14 cellular contexts compared by ENCODE assay signal in the genomic region with DNA sequence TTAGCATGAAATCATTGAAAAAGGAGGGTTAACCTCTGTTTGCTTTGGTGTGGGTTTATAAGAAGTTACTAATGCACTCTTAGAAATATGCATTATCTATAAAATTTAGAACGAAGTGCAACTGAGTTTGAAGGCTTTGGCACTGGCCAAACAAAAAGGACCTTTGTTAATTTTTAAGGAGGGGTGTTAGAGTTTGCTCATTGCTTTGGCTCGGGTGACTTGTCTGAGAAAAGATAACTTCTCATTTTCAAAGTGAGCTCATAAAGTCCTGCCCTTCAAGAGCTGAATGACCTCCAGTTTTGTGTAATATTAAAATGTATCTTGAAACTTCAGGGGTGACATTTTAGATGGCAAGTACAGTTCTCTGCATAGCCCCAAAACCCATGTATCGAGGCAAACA. TPM values are rescaled to one million over a fixed set of nuclear protein-coding genes. Genes with fewer than 3 reads are reported as not detected.
DNase-seq lines count a peak whose midpoint lies in the region; ATAC-seq and TF ChIP-seq lines count a peak whose summit lies in the region.
"Had no signal": no experiment of that assay in that cellular context is flagged by ENCODE, and none has a peak within 500 bp of the region (broad histone marks: within the 10 kb centered on the region; RNA-seq: fewer than 3 reads in every experiment).

No MANE protein-coding gene starts in this region.

- H3K36me3 ChIP-seq in RWPE2 (ENCODE audit: low read depth), result no peaks in the 10 kb centered on the region
- no peaks in the 10 kb centered on the region for H3K36me3 ChIP-seq in hepatocyte (replicated peaks; ENCODE audit: insufficient read depth, low read depth)
- no peaks in the 10 kb centered on the region for H3K36me3 ChIP-seq in psoas muscle (ENCODE audit: insufficient read depth in 1 of 2, low read depth in 1 of 2)

- no peak for TF ChIP-seq CTCF in RWPE2 (IDR thresholded peaks at IDR 0.05; ENCODE audit: poor library complexity, severe bottlenecking)
- no peak for TF ChIP-seq CTCF in hepatocyte (IDR thresholded peaks at IDR 0.05; ENCODE audit: poor library complexity)
- TF ChIP-seq CTCF in psoas muscle (IDR thresholded peaks at IDR 0.05), result no peak

- H3K9me3 ChIP-seq in RWPE2 (ENCODE audit: severe bottlenecking), result no peaks in the 10 kb centered on the region
- no peaks in the 10 kb centered on the region for H3K9me3 ChIP-seq in hepatocyte (ENCODE audit: low read depth)
- no peaks in the 10 kb centered on the region for H3K9me3 ChIP-seq in psoas muscle

- H3K4me3 ChIP-seq in RWPE2 (ENCODE audit: severe bottlenecking), result no peak overlapping the region
- H3K4me3 ChIP-seq in hepatocyte, result no peak overlapping the region
- no peak overlapping the region for H3K4me3 ChIP-seq in psoas muscle

- H3K9me2 ChIP-seq in hepatocyte (replicated peaks; ENCODE audit: insufficient read depth), result no peaks in the 10 kb centered on the region

- peaks cover 27% of the 10 kb centered on the region for H3K79me2 ChIP-seq in hepatocyte

- no peaks in the 10 kb centered on the region for H3K27me3 ChIP-seq in RWPE2 (ENCODE audit: insufficient read depth, poor library complexity, severe bottlenecking)
- H3K27me3 ChIP-seq in hepatocyte, result no peaks in the 10 kb centered on the region
- H3K27me3 ChIP-seq in psoas muscle (ENCODE audit: insufficient read depth in 3 of 3, low read length in 2 of 3), result no peaks in the 10 kb centered on the region

- 54% methylated on average over 3 of the region's 3 CpGs for WGBS in hepatocyte (ENCODE audit: low lambda C conversion rate, missing lambda C conversion rate)
- WGBS in psoas muscle, 3 donors, result 57 to 71% (median 64%) methylated on average over 3 of the region's 3 CpGs

- peak overlapping the region; percentile 94 for H3K27ac ChIP-seq in RWPE2 (ENCODE audit: poor library complexity, severe bottlenecking)
- peak overlapping the region; percentile 91 for H3K27ac ChIP-seq in hepatocyte
- peak overlapping the region; percentile 60 for H3K27ac ChIP-seq in psoas muscle
- H3K27ac ChIP-seq: C4-2B had no signal

- no peaks in the 10 kb centered on the region for H4K20me1 ChIP-seq in hepatocyte (ENCODE audit: insufficient read depth, poor library complexity, severe bottlenecking)

- H3K4me1 ChIP-seq in RWPE2 (ENCODE audit: insufficient read depth, poor library complexity, severe bottlenecking) (peaks cover 18% of the 10 kb centered on the region), hepatocyte (ENCODE audit: insufficient read depth) (peaks cover 37% of the 10 kb centered on the region), psoas muscle (peaks cover 32% of the 10 kb centered on the region)

- ATAC-seq in RWPE2 (ENCODE audit: low read depth) (0 out of 3 replicates have a peak, but pooled peaks have one; percentile 17), psoas muscle (no peak), HG03175 (IDR thresholded peaks at IDR 0.05; ENCODE audit: unreplicated experiment) (no peak), HG02642 (IDR thresholded peaks at IDR 0.05; ENCODE audit: poor library complexity, unreplicated experiment) (no peak)
- ATAC-seq: activated T-cell treated with anti-CD3 and anti-CD28 coated beads, Interleukin-2, amount 50 U/mL, for 72 hours had no signal

- H3K4me2 ChIP-seq in hepatocyte, result peak overlapping the region; percentile 22

- DNase-seq in CD1c-positive myeloid dendritic cell (ENCODE audit: extremely low spot score), result peak; percentile 78
- no peak for DNase-seq in RWPE2 (ENCODE audit: low spot score)
- DNase-seq in hepatocyte (ENCODE audit: low spot score), result no peak
- no peak for DNase-seq in psoas muscle
- DNase-seq in NCI-H2107 treated with DMSO at 0.1 percent for 48 hours (lab: John Stamatoyannopoulos, UW; ENCODE audit: unreplicated experiment), result no peak
- no peak for DNase-seq in germinal center (ENCODE audit: low spot score)
- DNase-seq: activated T-cell treated with anti-CD3 and anti-CD28 coated beads, Interleukin-2, amount 50 U/mL, for 72 hours; effector CD8-positive, alpha-beta T cell; NCI-H510A; stimulated activated naive CD4-positive, alpha-beta T cell; T-helper 17 cell had no signal

- no peak overlapping the region for H2AFZ ChIP-seq in hepatocyte

- intact Hi-C loops in psoas muscle (cut with DNase I), result no loop called here

RNA-seq across cellular contexts. Expression of gene NEDD9, which starts 25.9 kb away (rescaled TPM):
- total RNA-seq in hepatocyte (55.1 and 57.3 TPM in 2 replicates), psoas muscle (10 to 100 TPM; 11.2 to 15.7 (median 12.8) TPM)
- polyA plus RNA-seq in hepatocyte (59.3 and 67.1 TPM in 2 replicates), psoas muscle (10 to 100 TPM in 1 of 3 donors, 1 to 10 TPM in 2; 9.0 to 11.0 (median 10.0) TPM)
